Comparison of ENCODE assay signal across 17 cellular contexts in genomic region chr3:168863561-168863960, GRCh38.
DNase-seq lines count a peak whose midpoint lies in the region; ATAC-seq, FAIRE-seq and TF ChIP-seq lines count a peak whose summit lies in the region.
"Had no signal": no experiment of that assay in that cellular context is flagged by ENCODE, and none has a peak within 500 bp of the region (broad histone marks: within the 10 kb centered on the region; RNA-seq: fewer than 3 reads in every experiment).

No MANE protein-coding gene starts in this region.

- no peak for ATAC-seq in pancreas
- ATAC-seq in gastrocnemius medialis: no peak
- ATAC-seq: GM12878, HCT116 had no signal

- H3K27ac ChIP-seq in pancreas: no peak overlapping the region
- H3K27ac ChIP-seq in gastrocnemius medialis: no peak overlapping the region
- H3K27ac ChIP-seq: BLaER1 treated with 17β-estradiol and CSF1 and Interleukin-3, amounts not matched to agents 10 nM and 100 nM; GM23248 had no signal

- no peak for TF ChIP-seq POLR2A in gastrocnemius medialis (IDR thresholded peaks at IDR 0.05)

- H3K27me3 ChIP-seq in pancreas (no peaks in the 10 kb centered on the region), gastrocnemius medialis (no peaks in the 10 kb centered on the region)

- DNase-seq in Caki2 (ENCODE audit: low read depth) (peak; percentile 59), epithelial cell of proximal tubule (ENCODE audit: low read depth) (peak; percentile 93), kidney glomerular epithelial cell (lab: John Stamatoyannopoulos, UW) (peak; percentile 85), pancreas (no peak), OCI-M1 (lab: John Stamatoyannopoulos, UW) (no peak), cardiac septum (ENCODE audit: low spot score) (no peak), gastrocnemius medialis (no peak), NCI-H1930 (lab: John Stamatoyannopoulos, UW) (no peak)
- DNase-seq: 8988T; Calu3; CD4-positive, CD25-positive, alpha-beta regulatory T cell; DMS 273 treated with DMSO at 0.1 percent for 48 hours; GM23248 had no signal

- H3K9me3 ChIP-seq in pancreas (no peaks in the 10 kb centered on the region), gastrocnemius medialis (no peaks in the 10 kb centered on the region)

- no peak for TF ChIP-seq CTCF in epithelial cell of proximal tubule (conservative IDR thresholded peaks at IDR 0.05; ENCODE audit: low read depth, low read length)
- no peak for TF ChIP-seq CTCF in pancreas (IDR thresholded peaks at IDR 0.05)
- TF ChIP-seq CTCF in gastrocnemius medialis (IDR thresholded peaks at IDR 0.05 in 4 of 5, conservative IDR thresholded peaks at IDR 0.05 in 1 of 5): no peak

- FAIRE-seq in pancreas (lab: Jason Lieb, UNC): peak; percentile 37
- FAIRE-seq: GM12878, GM18507 had no signal

- H3K36me3 ChIP-seq in pancreas: no peaks in the 10 kb centered on the region
- H3K36me3 ChIP-seq in gastrocnemius medialis: no peaks in the 10 kb centered on the region
- H3K36me3 ChIP-seq: BLaER1 treated with 17β-estradiol and CSF1 and Interleukin-3, amounts not matched to agents 10 nM and 100 nM had no signal

- peaks cover 0 to 14% (median 11%) of the 10 kb centered on the region in 3 donors for H3K4me1 ChIP-seq in pancreas
- H3K4me1 ChIP-seq in gastrocnemius medialis: no peaks in the 10 kb centered on the region

- in situ Hi-C loops in Caki2 (cut with HindIII; ENCODE audit: low pct_unique_long_range_greater_than_20kb, low sequenced_read_pairs) (no loop called here), gastrocnemius medialis (cut with MboI; ENCODE audit: low sequenced_read_pairs in 4 of 4) (loop anchor here in 1 of 4 donors (25.0 kb wide), 1 partner anchor 874 kb away; no protein-coding TSS in a partner anchor)

- intact Hi-C loops in pancreas (cut with DNase I) (no loop called here), cardiac septum (cut with DNase I) (no loop called here), gastrocnemius medialis (cut with DNase I; ENCODE audit: low total_unique reads) (no loop called here)

- WGBS in pancreas, 2 donors: 14 to 31% methylated on average over 2 of the region's 2 CpGs

- H3K4me3 ChIP-seq in epithelial cell of proximal tubule (ENCODE audit: low read depth, low read length): no peak overlapping the region
- no peak overlapping the region for H3K4me3 ChIP-seq in pancreas
- H3K4me3 ChIP-seq in gastrocnemius medialis: no peak overlapping the region
- H3K4me3 ChIP-seq: BLaER1 treated with 17β-estradiol and CSF1 and Interleukin-3, amounts not matched to agents 10 nM and 100 nM; GM12878; GM23248 had no signal

Comparison
In these comparisons a context has a peak if more than half of its experiments do, and no peak if none do; other contexts are left out.
1. DNase-seq: peak in Caki2 (single experiment), epithelial cell of proximal tubule (single experiment) and kidney glomerular epithelial cell (single experiment); none in pancreas (0 of 6), OCI-M1 (single experiment), cardiac septum (single experiment), gastrocnemius medialis (0 of 2) and NCI-H1930 (0 of 2).